Comparison of ENCODE assay signal across 34 cellular contexts in genomic region chr7:9874182-9874581, GRCh38.
"Had no signal": no experiment of that assay in that cellular context is flagged by ENCODE, and none has a peak within 500 bp of the region (broad histone marks: within the 10 kb centered on the region; RNA-seq: fewer than 3 reads in every experiment).

No MANE protein-coding gene starts in this region.

- H3K4me3 ChIP-seq: MG63 had no signal

- H3K9me3 ChIP-seq: MG63 had no signal

- H3K27me3 ChIP-seq: MG63 had no signal

- H3K36me3 ChIP-seq: MG63 had no signal

- DNase-seq: Karpas-422, Kasumi-1, MG63, MM.1S, MV-4-11, NCI-H1048, NCI-H1092, NCI-H1092 treated with DMSO at 0.1 percent for 48 hours, NCI-H1105, NCI-H1105 treated with DMSO at 0.1 percent for 48 hours, NCI-H1417, NCI-H1417 treated with DMSO at 0.1 percent for 48 hours, NCI-H1436, NCI-H1436 treated with DMSO at 0.1 percent for 48 hours, NCI-H146, NCI-H1694, NCI-H1694 treated with DMSO at 0.1 percent for 48 hours, NCI-H187, NCI-H187 treated with DMSO at 0.1 percent for 48 hours, NCI-H1930, NCI-H2029, NCI-H2029 treated with DMSO at 0.1 percent for 48 hours, NCI-H2081, NCI-H2081 treated with DMSO at 0.1 percent for 48 hours, NCI-H2107, NCI-H2171, NCI-H2171 treated with DMSO at 0.1 percent for 48 hours, NCI-H2227 treated with DMSO at 0.1 percent for 48 hours, NCI-H226, NCI-H345, NCI-H446, NCI-H446 treated with DMSO at 0.1 percent for 48 hours, NCI-H510A, NCI-H510A treated with DMSO at 0.1 percent for 48 hours had no signal
